In the genomic region with DNA sequence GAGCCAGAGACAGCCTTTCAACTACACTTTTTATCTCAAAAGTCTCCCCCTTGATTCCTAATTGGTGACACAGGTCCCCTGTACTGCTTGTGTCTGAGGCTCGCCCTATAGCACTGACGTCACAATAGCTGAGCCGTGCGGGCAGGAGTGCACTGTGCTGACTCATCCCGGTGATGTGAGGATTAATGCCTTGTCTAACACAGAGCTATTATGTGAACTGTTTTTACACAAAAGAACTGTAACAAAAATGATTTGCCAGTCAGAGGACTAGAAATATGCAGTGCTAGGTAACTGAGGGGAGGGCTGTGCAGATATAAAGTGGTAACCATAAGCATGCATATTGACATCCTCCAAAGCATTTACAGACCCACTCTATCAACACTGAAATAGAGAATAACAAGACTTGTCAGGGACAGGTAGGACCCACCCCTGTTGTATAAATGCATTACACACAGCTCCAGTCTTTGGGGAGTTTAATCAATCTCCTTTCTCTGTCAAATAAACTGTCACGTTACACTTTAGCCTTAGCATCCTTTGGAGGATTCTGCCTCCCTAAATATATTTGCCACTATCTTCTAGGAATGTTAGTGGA, we compare ENCODE assay signal across 10 cellular contexts.
DNase-seq lines count a peak whose midpoint lies in the region; ATAC-seq, FAIRE-seq and TF ChIP-seq lines count a peak whose summit lies in the region.
"Had no signal": no experiment of that assay in that cellular context is flagged by ENCODE, and none has a peak within 500 bp of the region (broad histone marks: within the 10 kb centered on the region; RNA-seq: fewer than 3 reads in every experiment).

No MANE protein-coding gene starts in this region.

- CTCF ChIA-PET in activated CD8-positive, alpha-beta memory T cell treated with anti-CD3 and anti-CD28 coated beads, Interleukin-2, amount 10 ng/mL, durations not matched to agents 7 days and 5 days (lab: Charles Lee): no interaction called here

- H3K27me3 Mint-ChIP-seq in activated CD8-positive, alpha-beta memory T cell treated with anti-CD3 and anti-CD28 coated beads, Interleukin-2, amount 10 ng/mL, durations not matched to agents 7 days and 5 days: peaks cover 8% of the 10 kb centered on the region

- no peak for TF ChIP-seq POLR2A in testis (IDR thresholded peaks at IDR 0.05)

- H3K27ac ChIP-seq in testis: peak overlapping the region in 1 of 2 donors; percentile 59
- H3K27ac ChIP-seq: upper lobe of left lung had no signal

- DNase-seq in activated CD8-positive, alpha-beta memory T cell treated with anti-CD3 and anti-CD28 coated beads, Interleukin-2, amount 10 ng/mL, durations not matched to agents 7 days and 5 days: no peak
- DNase-seq in activated CD8-positive, alpha-beta memory T cell treated with anti-CD3 and anti-CD28 coated beads, Interleukin-2, amount 50 U/mL, for 48 hours: no peak
- peak; percentile 87 to 89 for DNase-seq in SHP77 (lab: John Stamatoyannopoulos, UW)
- peak; percentile 47 to 71 for DNase-seq in foreskin fibroblast
- DNase-seq in testis: peak; percentile 72
- DNase-seq in iPS-NIHi7 (ENCODE audit: extremely low spot score): no peak
- no peak for DNase-seq in GM19239 (ENCODE audit: insufficient read length, low spot score)
- DNase-seq: activated naive CD4-positive, alpha-beta T cell treated with anti-CD3 and anti-CD28 coated beads for 36 hours; upper lobe of left lung had no signal

- H3K9me3 ChIP-seq in testis: no peaks in the 10 kb centered on the region
- H3K9me3 ChIP-seq: upper lobe of left lung had no signal

- intact Hi-C loops in testis (cut with DNase I; ENCODE audit: low total_unique reads): no loop called here

- H3K36me3 Mint-ChIP-seq in activated CD8-positive, alpha-beta memory T cell treated with anti-CD3 and anti-CD28 coated beads, Interleukin-2, amount 10 ng/mL, durations not matched to agents 7 days and 5 days: no peaks in the 10 kb centered on the region

- H3K36me3 ChIP-seq in testis (ENCODE audit: low read depth, missing control alignments): no peaks in the 10 kb centered on the region
- H3K36me3 ChIP-seq: upper lobe of left lung had no signal

- no peaks in the 10 kb centered on the region for H3K27me3 ChIP-seq in testis
- H3K27me3 ChIP-seq: upper lobe of left lung had no signal

- no peak overlapping the region for H3K27ac Mint-ChIP-seq in activated CD8-positive, alpha-beta memory T cell treated with anti-CD3 and anti-CD28 coated beads, Interleukin-2, amount 10 ng/mL, durations not matched to agents 7 days and 5 days
- H3K27ac Mint-ChIP-seq: activated naive CD4-positive, alpha-beta T cell treated with anti-CD3 and anti-CD28 coated beads for 36 hours had no signal

- no peak overlapping the region for H3K4me3 Mint-ChIP-seq in activated CD8-positive, alpha-beta memory T cell treated with anti-CD3 and anti-CD28 coated beads, Interleukin-2, amount 10 ng/mL, durations not matched to agents 7 days and 5 days
- H3K4me3 Mint-ChIP-seq: activated naive CD4-positive, alpha-beta T cell treated with anti-CD3 and anti-CD28 coated beads for 36 hours had no signal

- no peak for FAIRE-seq in GM19239 (lab: Jason Lieb, UNC)

- no peaks in the 10 kb centered on the region for H3K9me3 Mint-ChIP-seq in activated CD8-positive, alpha-beta memory T cell treated with anti-CD3 and anti-CD28 coated beads, Interleukin-2, amount 10 ng/mL, durations not matched to agents 7 days and 5 days (ENCODE audit: low read depth)
- H3K9me3 Mint-ChIP-seq: activated naive CD4-positive, alpha-beta T cell treated with anti-CD3 and anti-CD28 coated beads for 36 hours had no signal

- H3K4me1 Mint-ChIP-seq in activated CD8-positive, alpha-beta memory T cell treated with anti-CD3 and anti-CD28 coated beads, Interleukin-2, amount 10 ng/mL, durations not matched to agents 7 days and 5 days: peaks cover 18% of the 10 kb centered on the region

- TF ChIP-seq CTCF in foreskin fibroblast (IDR thresholded peaks at IDR 0.05; ENCODE audit: low read depth, low read length) (no peak), testis (IDR thresholded peaks at IDR 0.05) (no peak)

- H3K4me1 ChIP-seq in testis: peaks cover 11% of the 10 kb centered on the region

- H3K4me3 ChIP-seq in foreskin fibroblast (ENCODE audit: low read depth in 1 of 2, low read length in 2 of 2) (no peak overlapping the region), testis (no peak overlapping the region)
- H3K4me3 ChIP-seq: upper lobe of left lung had no signal

- ATAC-seq in activated CD8-positive, alpha-beta memory T cell treated with anti-CD3 and anti-CD28 coated beads, Interleukin-2, amount 10 ng/mL, durations not matched to agents 7 days and 5 days: peak; percentile 42
- no peak for ATAC-seq in HG02885 (IDR thresholded peaks at IDR 0.05; ENCODE audit: poor library complexity, unreplicated experiment)

- whole genome bisulfite sequencing in testis, 2 donors: 67 to 87% methylated on average over 6 of the region's 6 CpGs

Comparison
In these comparisons a context has a peak if more than half of its experiments do, and no peak if none do; other contexts are left out.
1. DNase-seq: peak in SHP77 (2 of 2), foreskin fibroblast (2 of 2) and testis (single experiment); none in activated CD8-positive, alpha-beta memory T cell treated with anti-CD3 and anti-CD28 coated beads, Interleukin-2, amount 10 ng/mL, durations not matched to agents 7 days and 5 days (single experiment), activated CD8-positive, alpha-beta memory T cell treated with anti-CD3 and anti-CD28 coated beads, Interleukin-2, amount 50 U/mL, for 48 hours (single experiment), iPS-NIHi7 (single experiment) and GM19239 (single experiment).